Comparison of ENCODE assay signal across 28 cellular contexts in genomic region chr21:16372546-16372945, GRCh38.
"Had no signal": no experiment of that assay in that cellular context is flagged by ENCODE, and none has a peak within 500 bp of the region (broad histone marks: within the 10 kb centered on the region; RNA-seq: fewer than 3 reads in every experiment).

No MANE protein-coding gene starts in this region.

- H3K4me3 ChIP-seq: esophagus muscularis mucosa, lung, pancreas, right atrium auricular region, smooth muscle cell, testis, tibial artery, upper lobe of left lung had no signal

- H3K4me1 ChIP-seq: pancreas had no signal

- DNase-seq: cerebellar nuclear complex; effector CD8-positive, alpha-beta T cell; endodermal cell; head of caudate nucleus; kidney; pancreas; stimulated activated CD4-positive, alpha-beta T cell treated with anti-CD3 and anti-CD28 coated beads, Interleukin-12 subunit alpha, Interleukin-12 subunit beta, amount 100 ng/mL, for 4 hours; stimulated activated CD4-positive, alpha-beta T cell treated with anti-CD3 and anti-CD28 coated beads, Interleukin-1b, Interleukin-23, amount 100 ng/mL, for 48 hours; stimulated activated CD4-positive, alpha-beta T cell treated with anti-CD3 and anti-CD28 coated beads, Interleukin-4, amount 100 ng/mL, for 1 hour; stimulated activated CD8-positive, alpha-beta memory T cell treated with anti-CD3 and anti-CD28 coated beads, Interleukin-4, amount 100 ng/mL, for 48 hours; stimulated activated naive CD4-positive, alpha-beta T cell; stimulated activated naive CD8-positive, alpha-beta T cell treated with anti-CD3 and anti-CD28 coated beads, Interleukin-15, amount 100 ng/mL, for 72 hours; testis; tibial artery; upper lobe of left lung had no signal

- H3K36me3 Mint-ChIP-seq: memory B cell; natural killer cell treated with Interleukin-12 subunit alpha and Interleukin-12 subunit beta and Interleukin-15 and Interleukin-18, amount 100 ng/mL, for 72 hours had no signal

- FAIRE-seq: colon, frontal cortex, kidney, pancreas, urothelium cell line had no signal

- H3K27me3 Mint-ChIP-seq: memory B cell; natural killer cell treated with Interleukin-12 subunit alpha and Interleukin-12 subunit beta and Interleukin-15 and Interleukin-18, amount 100 ng/mL, for 72 hours; stimulated activated naive CD8-positive, alpha-beta T cell treated with anti-CD3 and anti-CD28 coated beads, Interleukin-15, amount 100 ng/mL, for 72 hours had no signal

- H3K9me3 ChIP-seq: esophagus muscularis mucosa, neutrophil, right atrium auricular region, testis, tibial artery, upper lobe of left lung had no signal

- ATAC-seq: left lobe of liver; natural killer cell treated with Interleukin-12 subunit alpha and Interleukin-12 subunit beta and Interleukin-15 and Interleukin-18, amount 100 ng/mL, for 72 hours; pancreas; sciatic nerve; stimulated activated naive CD8-positive, alpha-beta T cell treated with anti-CD3 and anti-CD28 coated beads, Interleukin-15, amount 100 ng/mL, for 72 hours had no signal

- H3K27me3 ChIP-seq: esophagus muscularis mucosa, neutrophil, pancreas, right atrium auricular region, testis, tibial artery, upper lobe of left lung had no signal

- H3K4me1 Mint-ChIP-seq: endodermal cell; memory B cell; stimulated activated naive CD8-positive, alpha-beta T cell treated with anti-CD3 and anti-CD28 coated beads, Interleukin-15, amount 100 ng/mL, for 72 hours had no signal

- H3K36me3 ChIP-seq: esophagus muscularis mucosa, neutrophil, pancreas, right atrium auricular region, tibial artery, upper lobe of left lung had no signal

- H3K27ac ChIP-seq: esophagus muscularis mucosa, neutrophil, pancreas, right atrium auricular region, tibial artery, upper lobe of left lung had no signal

- H3K27ac Mint-ChIP-seq: endodermal cell; memory B cell; natural killer cell treated with Interleukin-12 subunit alpha and Interleukin-12 subunit beta and Interleukin-15 and Interleukin-18, amount 100 ng/mL, for 72 hours; stimulated activated naive CD8-positive, alpha-beta T cell treated with anti-CD3 and anti-CD28 coated beads, Interleukin-15, amount 100 ng/mL, for 72 hours had no signal

- H3K4me3 Mint-ChIP-seq: endodermal cell; memory B cell; natural killer cell treated with Interleukin-12 subunit alpha and Interleukin-12 subunit beta and Interleukin-15 and Interleukin-18, amount 100 ng/mL, for 72 hours; neural crest cell; stimulated activated naive CD8-positive, alpha-beta T cell treated with anti-CD3 and anti-CD28 coated beads, Interleukin-15, amount 100 ng/mL, for 72 hours had no signal

- H3K9me3 Mint-ChIP-seq: endodermal cell; neural crest cell; stimulated activated naive CD8-positive, alpha-beta T cell treated with anti-CD3 and anti-CD28 coated beads, Interleukin-15, amount 100 ng/mL, for 72 hours had no signal
